In the genomic region with DNA sequence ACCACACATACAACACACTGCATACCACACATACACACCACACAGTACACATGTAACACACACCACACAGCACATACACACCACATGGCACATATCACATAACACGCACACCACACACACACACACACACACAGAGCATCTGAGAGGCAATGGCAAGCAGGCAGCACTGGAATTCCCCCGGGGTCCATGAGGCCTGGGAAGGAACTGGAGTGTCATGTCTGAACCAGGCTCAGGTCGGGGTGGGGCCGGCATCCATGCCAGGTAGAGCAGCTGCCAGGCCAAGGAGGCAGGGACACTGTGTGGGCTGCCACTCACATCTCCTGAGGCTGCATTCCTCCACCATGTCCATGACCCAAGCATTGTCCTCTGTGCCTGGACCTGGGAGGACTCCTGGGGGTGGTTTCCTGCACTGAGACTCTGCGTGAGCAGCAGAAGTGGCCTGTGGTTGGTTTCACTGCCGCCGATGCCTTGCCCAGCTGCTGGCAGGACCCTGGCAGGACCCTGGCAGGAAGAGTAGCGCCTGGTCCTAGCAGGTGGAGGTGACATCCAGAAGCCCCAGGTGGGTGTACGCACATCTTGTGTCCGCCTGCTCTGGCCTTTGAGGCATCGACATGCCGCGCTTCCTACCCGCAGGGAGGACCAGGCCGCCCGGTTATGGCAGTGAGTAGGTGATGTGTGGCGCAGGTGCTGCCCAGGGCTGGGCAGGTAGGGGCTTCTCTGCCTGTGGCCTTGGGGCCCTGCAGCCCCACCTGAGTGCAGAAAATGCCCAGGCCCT, we compare ENCODE assay signal across 26 cellular contexts.
"Had no signal": no experiment of that assay in that cellular context is flagged by ENCODE, and none has a peak within 500 bp of the region (broad histone marks: within the 10 kb centered on the region; RNA-seq: fewer than 3 reads in every experiment).

No MANE protein-coding gene starts in this region.

- FAIRE-seq: keratinocyte, TTC549 had no signal

- H3K27ac ChIP-seq: body of pancreas, colonic mucosa, gastrocnemius medialis, parathyroid adenoma, suprapubic skin, tibial artery, VCaP had no signal

- H3K9me3 Mint-ChIP-seq: nephron had no signal

- H3K36me3 ChIP-seq: colonic mucosa, gastrocnemius medialis, suprapubic skin, tibial artery had no signal

- H3K4me1 ChIP-seq: body of pancreas, colonic mucosa, gastrocnemius medialis, parathyroid adenoma, suprapubic skin, tibial artery had no signal

- ATAC-seq: body of pancreas, gastrocnemius medialis, left cardiac atrium, left ventricle myocardium superior, right cardiac atrium had no signal

- H3K36me3 Mint-ChIP-seq: activated naive CD8-positive, alpha-beta T cell had no signal

- H3K9me3 ChIP-seq: body of pancreas, colonic mucosa, gastrocnemius medialis, suprapubic skin, tibial artery had no signal

- DNase-seq: activated CD4-positive, alpha-beta T cell treated with anti-CD3 and anti-CD28 coated beads for 4 hours; activated CD4-positive, alpha-beta T cell treated with anti-CD3 and anti-CD28 coated beads, Interleukin-2, amount 50 U/mL, for 4 hours; activated effector memory CD4-positive, alpha-beta T cell treated with Interleukin-2 at 50 U/mL for 16 hours; activated naive CD4-positive, alpha-beta T cell treated with Interleukin-2 at 50 U/mL for 16 hours; aorta; body of pancreas; colonic mucosa; effector CD8-positive, alpha-beta T cell; gastrocnemius medialis; glutamatergic neuron; left cardiac atrium; left ventricle myocardium superior; right cardiac atrium; stimulated activated CD4-positive, alpha-beta T cell treated with anti-CD3 and anti-CD28 coated beads, Interleukin-15, amount 100 ng/mL, for 24 hours; stimulated activated CD4-positive, alpha-beta T cell treated with anti-CD3 and anti-CD28 coated beads, Interleukin-2, amount 100 ng/mL, for 24 hours; stimulated activated naive CD4-positive, alpha-beta T cell; T-helper 1 cell; T-helper 9 cell; tibial artery had no signal

- H3K4me3 Mint-ChIP-seq: activated naive CD8-positive, alpha-beta T cell; nephron had no signal

- H3K27me3 ChIP-seq: colonic mucosa, gastrocnemius medialis, suprapubic skin had no signal

- H3K4me3 ChIP-seq: body of pancreas, colonic mucosa, gastrocnemius medialis, suprapubic skin, tibial artery had no signal

- H3K27ac Mint-ChIP-seq: activated naive CD8-positive, alpha-beta T cell had no signal
